In the genomic region with DNA sequence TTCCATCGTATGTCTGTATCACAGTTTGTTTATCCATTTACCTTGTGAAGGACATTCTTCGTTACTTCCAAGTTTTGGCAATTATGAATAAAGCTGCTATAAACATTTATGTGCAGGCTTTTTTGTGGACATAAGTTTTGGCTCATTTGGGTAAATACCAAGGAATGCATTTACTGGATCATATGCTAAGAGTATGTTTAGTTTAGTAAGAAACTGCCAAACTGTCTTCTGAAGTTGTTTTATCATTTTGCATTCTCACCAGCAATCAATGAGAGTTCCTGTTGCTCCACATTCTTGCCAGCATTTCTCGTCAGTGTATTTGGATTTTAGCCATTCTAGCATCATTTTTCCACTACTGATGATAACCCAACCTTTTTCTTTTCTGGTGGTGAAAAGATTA, we compare ENCODE assay signal across 32 cellular contexts.
"Had no signal": no experiment of that assay in that cellular context is flagged by ENCODE, and none has a peak within 500 bp of the region (broad histone marks: within the 10 kb centered on the region; RNA-seq: fewer than 3 reads in every experiment).

No MANE protein-coding gene starts in this region.

- ATAC-seq: activated naive CD4-positive, alpha-beta T cell treated with anti-CD3 and anti-CD28 coated beads, Interleukin-2, amount 50 U/mL, for 72 hours; activated naive CD8-positive, alpha-beta T cell treated with anti-CD3 and anti-CD28 coated beads, Interleukin-2, amount 50 U/mL, for 24 hours; activated T-cell treated with anti-CD3 and anti-CD28 coated beads, Interleukin-2, amount 50 U/mL, for 4 hours; activated T-cell treated with anti-CD3 and anti-CD28 coated beads, Interleukin-2, amount 50 U/mL, for 72 hours; activated T-helper 17 cell treated with anti-CD3 and anti-CD28 coated beads, Interleukin-2, amount 50 U/mL, for 72 hours; body of pancreas had no signal

- H3K27me3 ChIP-seq: adrenal gland, ascending aorta, body of pancreas, brain microvascular endothelial cell, breast epithelium, cardiac muscle cell had no signal

- H3K27ac ChIP-seq: adrenal gland, ascending aorta, body of pancreas, brain microvascular endothelial cell, breast epithelium, cardiac muscle cell had no signal

- H3K4me3 ChIP-seq: adrenal gland, ascending aorta, body of pancreas, breast epithelium, cardiac muscle cell had no signal

- H3K36me3 ChIP-seq: adrenal gland, ascending aorta, brain microvascular endothelial cell, breast epithelium, cardiac muscle cell had no signal

- H3K4me1 ChIP-seq: adrenal gland, ascending aorta, body of pancreas, breast epithelium had no signal

- H3K9me3 ChIP-seq: adrenal gland, ascending aorta, body of pancreas, breast epithelium had no signal

- DNase-seq: activated effector memory CD4-positive, alpha-beta T cell treated with anti-CD3 and anti-CD28 coated beads, Interleukin-2, amount 50 U/mL, for 16 hours; activated effector memory CD4-positive, alpha-beta T cell treated with Interleukin-2 at 50 U/mL for 16 hours; activated gamma-delta T cell; activated gamma-delta T cell treated with Interleukin-2 at 50 U/mL for 16 hours; activated naive CD4-positive, alpha-beta T cell; activated naive CD4-positive, alpha-beta T cell treated with anti-CD3 and anti-CD28 coated beads for 36 hours; activated naive CD4-positive, alpha-beta T cell treated with anti-CD3 and anti-CD28 coated beads, Interleukin-2, amount 10 ng/mL, durations not matched to agents 7 days and 5 days; activated naive CD4-positive, alpha-beta T cell treated with anti-CD3 and anti-CD28 coated beads, Interleukin-2, amount 50 U/mL, for 16 hours; activated naive CD4-positive, alpha-beta T cell treated with Interleukin-2 at 50 U/mL for 16 hours; activated naive CD8-positive, alpha-beta T cell treated with anti-CD3 and anti-CD28 coated beads for 36 hours; activated naive CD8-positive, alpha-beta T cell treated with anti-CD3 and anti-CD28 coated beads, Interleukin-2, amount 10 ng/mL, durations not matched to agents 7 days and 5 days; activated naive CD8-positive, alpha-beta T cell treated with anti-CD3 and anti-CD28 coated beads, Interleukin-2, amount 50 U/mL, for 24 hours; activated T-cell treated with anti-CD3 and anti-CD28 coated beads, Interleukin-2, amount 50 U/mL, for 1 hour; activated T-cell treated with anti-CD3 and anti-CD28 coated beads, Interleukin-2, amount 50 U/mL, for 24 hours; activated T-cell treated with anti-CD3 and anti-CD28 coated beads, Interleukin-2, amount 50 U/mL, for 4 hours; activated T-cell treated with anti-CD3 and anti-CD28 coated beads, Interleukin-2, amount 50 U/mL, for 48 hours; activated T-cell treated with anti-CD3 and anti-CD28 coated beads, Interleukin-2, amount 50 U/mL, for 72 hours; adrenal gland; amniotic stem cell; amygdala; anterior cingulate cortex; aorta; body of pancreas; brain microvascular endothelial cell; caudate nucleus; central memory CD4-positive, alpha-beta T cell; cerebellar nuclear complex had no signal
